In genomic region chr1:2173546-2174347, GRCh38 we compare ENCODE assay signal across 21 cellular contexts. TPM values are rescaled to one million over a fixed set of nuclear protein-coding genes. Genes with fewer than 3 reads are reported as not detected.
DNase-seq lines count a peak whose midpoint lies in the region; ATAC-seq, FAIRE-seq and TF ChIP-seq lines count a peak whose summit lies in the region.
"Had no signal": no experiment of that assay in that cellular context is flagged by ENCODE, and none has a peak within 500 bp of the region (broad histone marks: within the 10 kb centered on the region; RNA-seq: fewer than 3 reads in every experiment).

No MANE protein-coding gene starts in this region.

- no peak for ATAC-seq in left ventricle myocardium superior
- ATAC-seq in Panc1 = peak; percentile 39
- peak in 1 of 2 donors; percentile 14 for ATAC-seq in stimulated activated naive B cell treated with anti-CD40 and anti-IgM and Interleukin-4, amounts not matched to agents 10 μg/mL and 1 μg/mL and 100 μg/mL, for 72 hours (replicated peaks)
- ATAC-seq in GM21786 (IDR thresholded peaks at IDR 0.05; ENCODE audit: unreplicated experiment) = no peak

- H3K4me1 ChIP-seq in left ventricle myocardium inferior (peaks cover 10% of the 10 kb centered on the region), Panc1 (ENCODE audit: control insufficient read depth, insufficient read depth, low read length) (no peaks in the 10 kb centered on the region), kidney (ENCODE audit: control insufficient read depth in 1 of 2, insufficient read depth in 1 of 2, low read depth in 1 of 2, low read length in 2 of 2) (no peaks in the 10 kb centered on the region), spleen (peaks cover 3 to 19% (median 13%) of the 10 kb centered on the region in 6 donors)
- H3K4me1 ChIP-seq: SJSA1, thyroid gland had no signal

- DNase-seq in left ventricle myocardium inferior = no peak
- no peak for DNase-seq in left ventricle myocardium superior
- no peak for DNase-seq in Panc1 (ENCODE audit: low read depth, low spot score)
- peak; percentile 69 for DNase-seq in kidney
- no peak for DNase-seq in stimulated activated naive B cell treated with anti-CD40 and anti-IgM and Interleukin-4, amounts not matched to agents 10 μg/mL and 1 μg/mL and 100 μg/mL, for 72 hours
- no peak for DNase-seq in spleen
- DNase-seq in COLO668 (lab: John Stamatoyannopoulos, UW; ENCODE audit: unreplicated experiment) = no peak
- DNase-seq: stimulated activated CD4-positive, alpha-beta T cell treated with anti-CD3 and anti-CD28 coated beads, Interleukin-12 subunit alpha, Interleukin-12 subunit beta, amount 100 ng/mL, for 4 hours had no signal

- H3K4me1 Mint-ChIP-seq in stimulated activated naive B cell treated with anti-CD40 and anti-IgM and Interleukin-4, amounts not matched to agents 10 μg/mL and 1 μg/mL and 100 μg/mL, for 72 hours = peaks cover 0 to 8% of the 10 kb centered on the region in 2 donors
- H3K4me1 Mint-ChIP-seq: activated CD4-positive, alpha-beta T cell treated with anti-CD3 and anti-CD28 coated beads, Interleukin-2, amount 10 ng/mL, durations not matched to agents 24 days and 14 days had no signal

- no peaks in the 10 kb centered on the region for H3K9me3 Mint-ChIP-seq in stimulated activated naive B cell treated with anti-CD40 and anti-IgM and Interleukin-4, amounts not matched to agents 10 μg/mL and 1 μg/mL and 100 μg/mL, for 72 hours
- H3K9me3 Mint-ChIP-seq: activated CD4-positive, alpha-beta T cell treated with anti-CD3 and anti-CD28 coated beads, Interleukin-2, amount 10 ng/mL, durations not matched to agents 24 days and 14 days; activated T-helper 2 cell treated with anti-CD3 and anti-CD28 coated beads, Interferon-gamma antibody, Interleukin-2, Interleukin-4, amounts not matched to agents 10 μg/mL and 5 μg/mL and 100 μg/mL, durations not matched to agents 14 hours and 24 hours and 36 hours; CD4-positive, alpha-beta memory T cell; central memory CD8-positive, alpha-beta T cell; T-helper 1 cell treated with Interleukin-12 subunit alpha and Interleukin-12 subunit beta and Interleukin-4 antibody, amounts not matched to agents 30 μg/mL and 1 μg/mL, for 36 hours had no signal

- no peak for FAIRE-seq in kidney (lab: Jason Lieb, UNC)
- FAIRE-seq: astrocyte, endothelial cell of umbilical vein, HTR-8/SVneo had no signal

- POLR2A ChIA-PET in Panc1 (lab: Charles Lee) = interaction anchor here (0.6 kb wide), 1 partner anchor 228 kb away, joined by 12 read pairs; no protein-coding TSS in a partner anchor

- no TSS peak for BruUV-seq in Panc1 (replicated peaks; lab: Mats Ljungman, UMichigan)

- no peaks in the 10 kb centered on the region for H3K27me3 Mint-ChIP-seq in stimulated activated naive B cell treated with anti-CD40 and anti-IgM and Interleukin-4, amounts not matched to agents 10 μg/mL and 1 μg/mL and 100 μg/mL, for 72 hours
- H3K27me3 Mint-ChIP-seq: activated CD4-positive, alpha-beta T cell treated with anti-CD3 and anti-CD28 coated beads, Interleukin-2, amount 10 ng/mL, durations not matched to agents 24 days and 14 days; activated naive CD8-positive, alpha-beta T cell; CD4-positive, alpha-beta memory T cell; central memory CD8-positive, alpha-beta T cell had no signal

- intact Hi-C loops in left ventricle myocardium inferior (cut with micrococcal nuclease) = no loop called here
- intact Hi-C loops in left ventricle myocardium superior (cut with micrococcal nuclease) = no loop called here
- intact Hi-C loops in Panc1 (cut with micrococcal nuclease; ENCODE audit: unreplicated experiment) = no loop called here
- intact Hi-C loops in kidney (cut with DNase I) = no loop called here
- intact Hi-C loops in spleen (cut with DNase I; ENCODE audit: low total_unique reads) = no loop called here

- WGBS in spleen, 5 donors = 77 to 89% (median 85%) methylated on average over 34 to 37 of the region's 37 CpGs

- H3K27ac Mint-ChIP-seq in stimulated activated naive B cell treated with anti-CD40 and anti-IgM and Interleukin-4, amounts not matched to agents 10 μg/mL and 1 μg/mL and 100 μg/mL, for 72 hours = peak overlapping the region; percentile 51
- H3K27ac Mint-ChIP-seq: activated naive CD8-positive, alpha-beta T cell; activated T-helper 2 cell treated with anti-CD3 and anti-CD28 coated beads, Interferon-gamma antibody, Interleukin-2, Interleukin-4, amounts not matched to agents 10 μg/mL and 5 μg/mL and 100 μg/mL, durations not matched to agents 14 hours and 24 hours and 36 hours; T-helper 1 cell treated with Interleukin-12 subunit alpha and Interleukin-12 subunit beta and Interleukin-4 antibody, amounts not matched to agents 30 μg/mL and 1 μg/mL, for 36 hours had no signal

- H3K9ac ChIP-seq in kidney (ENCODE audit: low read length in 2 of 2) = no peak overlapping the region

- no peak overlapping the region for H3K27ac ChIP-seq in left ventricle myocardium inferior (replicated peaks)
- H3K27ac ChIP-seq in Panc1 (ENCODE audit: low read length) = no peak overlapping the region
- H3K27ac ChIP-seq in kidney (ENCODE audit: low read depth in 2 of 2, low read length in 2 of 2) = no peak overlapping the region
- H3K27ac ChIP-seq in spleen = peak overlapping the region in 4 of 8 donors; percentile 9 to 61 (median 36)
- H3K27ac ChIP-seq: SJSA1, thyroid gland had no signal

- H3K4me3 ChIP-seq in left ventricle myocardium inferior (peak overlapping the region; percentile 59), Panc1 (ENCODE audit: low read depth in 2 of 2, low read length in 2 of 2) (no peak overlapping the region), kidney (ENCODE audit: low read length in 2 of 2) (no peak overlapping the region), spleen (peak overlapping the region in 2 of 8 donors; percentile 10 to 43)
- H3K4me3 ChIP-seq: SJSA1, thyroid gland had no signal

- H3K36me3 Mint-ChIP-seq in stimulated activated naive B cell treated with anti-CD40 and anti-IgM and Interleukin-4, amounts not matched to agents 10 μg/mL and 1 μg/mL and 100 μg/mL, for 72 hours = peaks cover 30 to 36% of the 10 kb centered on the region in 2 donors
- H3K36me3 Mint-ChIP-seq: activated naive CD8-positive, alpha-beta T cell had no signal

- H3K27me3 ChIP-seq in left ventricle myocardium inferior (ENCODE audit: low read depth) (no peaks in the 10 kb centered on the region), Panc1 (ENCODE audit: control insufficient read depth, insufficient read depth, low read length) (no peaks in the 10 kb centered on the region), spleen (replicated peaks in 1 of 7) (no peaks in the 10 kb centered on the region)
- H3K27me3 ChIP-seq: dorsolateral prefrontal cortex, SJSA1, thyroid gland had no signal

- TF ChIP-seq CTCF in left ventricle myocardium inferior (IDR thresholded peaks at IDR 0.05; ENCODE audit: borderline replicate concordance) = no peak
- no peak for TF ChIP-seq CTCF in Panc1 (IDR thresholded peaks at IDR 0.05)
- no peak for TF ChIP-seq CTCF in kidney (IDR thresholded peaks at IDR 0.05; ENCODE audit: borderline replicate concordance, extremely low read depth, insufficient read depth)
- no peak for TF ChIP-seq CTCF in spleen (IDR thresholded peaks at IDR 0.05 in 8 of 11, conservative IDR thresholded peaks at IDR 0.05 in 3 of 11)

- TF ChIP-seq POLR2A in spleen (IDR thresholded peaks at IDR 0.05) = no peak

- H3K36me3 ChIP-seq in left ventricle myocardium inferior = no peaks in the 10 kb centered on the region
- no peaks in the 10 kb centered on the region for H3K36me3 ChIP-seq in Panc1 (ENCODE audit: control insufficient read depth, insufficient read depth, low read length)
- peaks cover 2 to 5% of the 10 kb centered on the region in 2 donors for H3K36me3 ChIP-seq in kidney (ENCODE audit: control insufficient read depth in 1 of 2, insufficient read depth in 2 of 2, low read length in 2 of 2)
- peaks cover 0 to 66% (median 19%) of the 10 kb centered on the region in 6 donors for H3K36me3 ChIP-seq in spleen
- H3K36me3 ChIP-seq: SJSA1 had no signal

- CTCF ChIA-PET in Panc1 (lab: Charles Lee) = interaction anchor here (0.6 to 1.5 kb wide), 6 partner anchors 10 to 210 kb away, joined by 3 to 5 read pairs (median 3); no protein-coding TSS in a partner anchor

- no peak overlapping the region for H3K4me3 Mint-ChIP-seq in stimulated activated naive B cell treated with anti-CD40 and anti-IgM and Interleukin-4, amounts not matched to agents 10 μg/mL and 1 μg/mL and 100 μg/mL, for 72 hours
- H3K4me3 Mint-ChIP-seq: central memory CD8-positive, alpha-beta T cell; T-helper 1 cell treated with Interleukin-12 subunit alpha and Interleukin-12 subunit beta and Interleukin-4 antibody, amounts not matched to agents 30 μg/mL and 1 μg/mL, for 36 hours had no signal

- in situ Hi-C loops in Panc1 (cut with HindIII; ENCODE audit: low pct_unique_long_range_greater_than_20kb, low sequenced_read_pairs) = no loop called here

- no peaks in the 10 kb centered on the region for H3K9me3 ChIP-seq in left ventricle myocardium inferior (replicated peaks)
- H3K9me3 ChIP-seq in Panc1 (ENCODE audit: control insufficient read depth, insufficient read depth, low read depth, low read length) = no peaks in the 10 kb centered on the region
- no peaks in the 10 kb centered on the region for H3K9me3 ChIP-seq in kidney (ENCODE audit: control insufficient read depth in 1 of 2, low read length in 2 of 2)
- no peaks in the 10 kb centered on the region for H3K9me3 ChIP-seq in spleen
- H3K9me3 ChIP-seq: SJSA1, thyroid gland had no signal

RNA-seq across cellular contexts. Expression of gene FAAP20, which starts 20.8 kb away (rescaled TPM):
- total RNA-seq in left ventricle myocardium inferior = 37.0 TPM
- total RNA-seq in left ventricle myocardium superior = 38.4 TPM
- total RNA-seq in Panc1 (2021; ENCODE audit: unreplicated experiment) = 177 TPM
- 197 TPM for polyA plus RNA-seq in Panc1 (2012; ENCODE audit: insufficient read length)
- total RNA-seq in kidney = 69.0 TPM
- polyA plus RNA-seq in kidney (ENCODE audit: insufficient read depth, low read depth, low replicate concordance) = 109 TPM
- 10 to 100 TPM; 20.6 to 64.0 (median 46.6) TPM for total RNA-seq in spleen
- 100 to 1,000 TPM in 1 of 3 donors, 10 to 100 TPM in 2; 66.8 to 113 (median 94.1) TPM for polyA plus RNA-seq in spleen

RNA-seq across cellular contexts. Expression of gene SKI, which starts 54.4 kb away (rescaled TPM):
- 37.9 TPM for total RNA-seq in left ventricle myocardium inferior
- 35.3 TPM for total RNA-seq in left ventricle myocardium superior
- total RNA-seq in Panc1 (2021; ENCODE audit: unreplicated experiment) = 63.2 TPM
- 35.0 TPM for polyA plus RNA-seq in Panc1 (2012; ENCODE audit: insufficient read length)
- 78.6 TPM for total RNA-seq in kidney
- 9.2 TPM for polyA plus RNA-seq in kidney (ENCODE audit: insufficient read depth, low read depth, low replicate concordance)
- total RNA-seq in spleen = 10 to 100 TPM; 47.4 to 100.0 (median 64.0) TPM
- 10 to 100 TPM in 1 of 3 donors, 1 to 10 TPM in 2; 4.4 to 16.8 (median 6.5) TPM for polyA plus RNA-seq in spleen
